In the genomic region with DNA sequence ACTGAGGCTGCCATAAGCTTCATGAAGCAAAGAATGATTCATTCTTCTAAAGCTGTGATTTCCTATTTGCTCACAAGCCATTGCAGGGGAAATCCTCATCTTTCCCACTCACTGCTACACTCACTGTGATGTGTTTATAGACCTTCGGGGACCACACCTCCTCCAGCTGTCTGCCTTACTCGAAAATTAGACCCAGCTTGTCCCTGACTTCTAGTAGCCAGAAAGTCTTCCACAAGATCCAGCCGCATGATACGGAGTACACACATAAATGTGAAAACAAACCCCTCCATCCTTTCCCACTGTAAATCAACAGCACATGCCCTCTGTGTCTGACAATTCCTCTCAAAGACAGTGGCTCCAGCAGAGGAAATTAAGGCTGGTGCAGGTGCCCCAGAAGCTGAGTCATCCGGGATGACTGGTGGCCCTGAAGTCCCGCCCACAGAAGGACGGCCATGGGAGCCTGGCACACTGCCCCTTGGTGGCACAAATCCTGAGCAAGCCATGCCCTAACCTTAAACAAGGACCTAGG, we compare ENCODE assay signal across 1 cellular context.
TF ChIP-seq lines count a peak whose summit lies in the region.

No MANE protein-coding gene starts in this region.

TF ChIP-seq in GM23338, 12 proteins besides CTCF, POLR2A, EP300 and RAD21 (continued from another document):
- TF ChIP-seq, protein P1, sequence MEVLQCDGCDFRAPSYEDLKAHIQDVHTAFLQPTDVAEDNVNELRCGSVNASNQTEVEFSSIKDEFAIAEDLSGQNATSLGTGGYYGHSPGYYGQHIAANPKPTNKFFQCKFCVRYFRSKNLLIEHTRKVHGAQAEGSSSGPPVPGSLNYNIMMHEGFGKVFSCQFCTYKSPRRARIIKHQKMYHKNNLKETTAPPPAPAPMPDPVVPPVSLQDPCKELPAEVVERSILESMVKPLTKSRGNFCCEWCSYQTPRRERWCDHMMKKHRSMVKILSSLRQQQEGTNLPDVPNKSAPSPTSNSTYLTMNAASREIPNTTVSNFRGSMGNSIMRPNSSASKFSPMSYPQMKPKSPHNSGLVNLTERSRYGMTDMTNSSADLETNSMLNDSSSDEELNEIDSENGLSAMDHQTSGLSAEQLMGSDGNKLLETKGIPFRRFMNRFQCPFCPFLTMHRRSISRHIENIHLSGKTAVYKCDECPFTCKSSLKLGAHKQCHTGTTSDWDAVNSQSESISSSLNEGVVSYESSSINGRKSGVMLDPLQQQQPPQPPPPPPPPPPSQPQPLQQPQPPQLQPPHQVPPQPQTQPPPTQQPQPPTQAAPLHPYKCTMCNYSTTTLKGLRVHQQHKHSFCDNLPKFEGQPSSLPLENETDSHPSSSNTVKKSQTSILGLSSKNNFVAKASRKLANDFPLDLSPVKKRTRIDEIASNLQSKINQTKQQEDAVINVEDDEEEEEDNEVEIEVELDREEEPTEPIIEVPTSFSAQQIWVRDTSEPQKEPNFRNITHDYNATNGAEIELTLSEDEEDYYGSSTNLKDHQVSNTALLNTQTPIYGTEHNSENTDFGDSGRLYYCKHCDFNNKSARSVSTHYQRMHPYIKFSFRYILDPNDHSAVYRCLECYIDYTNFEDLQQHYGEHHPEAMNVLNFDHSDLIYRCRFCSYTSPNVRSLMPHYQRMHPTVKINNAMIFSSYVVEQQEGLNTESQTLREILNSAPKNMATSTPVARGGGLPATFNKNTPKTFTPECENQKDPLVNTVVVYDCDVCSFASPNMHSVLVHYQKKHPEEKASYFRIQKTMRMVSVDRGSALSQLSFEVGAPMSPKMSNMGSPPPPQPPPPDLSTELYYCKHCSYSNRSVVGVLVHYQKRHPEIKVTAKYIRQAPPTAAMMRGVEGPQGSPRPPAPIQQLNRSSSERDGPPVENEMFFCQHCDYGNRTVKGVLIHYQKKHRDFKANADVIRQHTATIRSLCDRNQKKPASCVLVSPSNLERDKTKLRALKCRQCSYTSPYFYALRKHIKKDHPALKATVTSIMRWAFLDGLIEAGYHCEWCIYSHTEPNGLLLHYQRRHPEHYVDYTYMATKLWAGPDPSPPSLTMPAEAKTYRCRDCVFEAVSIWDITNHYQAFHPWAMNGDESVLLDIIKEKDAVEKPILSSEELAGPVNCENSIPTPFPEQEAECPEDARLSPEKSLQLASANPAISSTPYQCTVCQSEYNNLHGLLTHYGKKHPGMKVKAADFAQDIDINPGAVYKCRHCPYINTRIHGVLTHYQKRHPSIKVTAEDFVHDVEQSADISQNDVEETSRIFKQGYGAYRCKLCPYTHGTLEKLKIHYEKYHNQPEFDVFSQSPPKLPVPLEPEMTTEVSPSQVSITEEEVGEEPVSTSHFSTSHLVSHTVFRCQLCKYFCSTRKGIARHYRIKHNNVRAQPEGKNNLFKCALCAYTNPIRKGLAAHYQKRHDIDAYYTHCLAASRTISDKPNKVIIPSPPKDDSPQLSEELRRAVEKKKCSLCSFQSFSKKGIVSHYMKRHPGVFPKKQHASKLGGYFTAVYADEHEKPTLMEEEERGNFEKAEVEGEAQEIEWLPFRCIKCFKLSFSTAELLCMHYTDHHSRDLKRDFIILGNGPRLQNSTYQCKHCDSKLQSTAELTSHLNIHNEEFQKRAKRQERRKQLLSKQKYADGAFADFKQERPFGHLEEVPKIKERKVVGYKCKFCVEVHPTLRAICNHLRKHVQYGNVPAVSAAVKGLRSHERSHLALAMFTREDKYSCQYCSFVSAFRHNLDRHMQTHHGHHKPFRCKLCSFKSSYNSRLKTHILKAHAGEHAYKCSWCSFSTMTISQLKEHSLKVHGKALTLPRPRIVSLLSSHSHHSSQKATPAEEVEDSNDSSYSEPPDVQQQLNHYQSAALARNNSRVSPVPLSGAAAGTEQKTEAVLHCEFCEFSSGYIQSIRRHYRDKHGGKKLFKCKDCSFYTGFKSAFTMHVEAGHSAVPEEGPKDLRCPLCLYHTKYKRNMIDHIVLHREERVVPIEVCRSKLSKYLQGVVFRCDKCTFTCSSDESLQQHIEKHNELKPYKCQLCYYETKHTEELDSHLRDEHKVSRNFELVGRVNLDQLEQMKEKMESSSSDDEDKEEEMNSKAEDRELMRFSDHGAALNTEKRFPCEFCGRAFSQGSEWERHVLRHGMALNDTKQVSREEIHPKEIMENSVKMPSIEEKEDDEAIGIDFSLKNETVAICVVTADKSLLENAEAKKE (CRISPR knock-in tag; IDR thresholded peaks at IDR 0.05): no peak
- TF ChIP-seq JUNB (IDR thresholded peaks at IDR 0.05; ENCODE audit: unreplicated experiment) (no peak), EZH2phosphoT487 (IDR thresholded peaks at IDR 0.05; ENCODE audit: unreplicated experiment) (no peak), CREB1 (CRISPR knock-in tag; IDR thresholded peaks at IDR 0.05; ENCODE audit: low read depth) (no peak), EZH2 (IDR thresholded peaks at IDR 0.05; ENCODE audit: low read depth, unreplicated experiment) (no peak), STAT1 (IDR thresholded peaks at IDR 0.05; ENCODE audit: unreplicated experiment) (no peak), POLR2AphosphoS5 (IDR thresholded peaks at IDR 0.05; ENCODE audit: low read depth) (no peak), ZNF114 (CRISPR knock-in tag; IDR thresholded peaks at IDR 0.05) (no peak), NANOG (IDR thresholded peaks at IDR 0.05; ENCODE audit: borderline replicate concordance) (no peak)
- TF ChIP-seq, protein P2, sequence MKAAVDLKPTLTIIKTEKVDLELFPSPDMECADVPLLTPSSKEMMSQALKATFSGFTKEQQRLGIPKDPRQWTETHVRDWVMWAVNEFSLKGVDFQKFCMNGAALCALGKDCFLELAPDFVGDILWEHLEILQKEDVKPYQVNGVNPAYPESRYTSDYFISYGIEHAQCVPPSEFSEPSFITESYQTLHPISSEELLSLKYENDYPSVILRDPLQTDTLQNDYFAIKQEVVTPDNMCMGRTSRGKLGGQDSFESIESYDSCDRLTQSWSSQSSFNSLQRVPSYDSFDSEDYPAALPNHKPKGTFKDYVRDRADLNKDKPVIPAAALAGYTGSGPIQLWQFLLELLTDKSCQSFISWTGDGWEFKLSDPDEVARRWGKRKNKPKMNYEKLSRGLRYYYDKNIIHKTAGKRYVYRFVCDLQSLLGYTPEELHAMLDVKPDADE (IDR thresholded peaks at IDR 0.05): no peak
TF ChIP-seq in GM23338: peak in this region for 0.
